In genomic region chr14:75456069-75457023, GRCh38 we compare ENCODE assay signal across 17 cellular contexts. TPM values are rescaled to one million over a fixed set of nuclear protein-coding genes. Genes with fewer than 3 reads are reported as not detected.
A peak's percentile ranks its signal among the peaks of the same experiment; 100 is the strongest.
DNase-seq lines count a peak whose midpoint lies in the region; ATAC-seq, FAIRE-seq and TF ChIP-seq lines count a peak whose summit lies in the region.
"Had no signal": no experiment of that assay in that cellular context is flagged by ENCODE, and none has a peak within 500 bp of the region (broad histone marks: within the 10 kb centered on the region; RNA-seq: fewer than 3 reads in every experiment).

No MANE protein-coding gene starts in this region.

- H3K36me3 ChIP-seq in skeletal muscle tissue (ENCODE audit: control insufficient read depth in 3 of 3, insufficient read depth in 3 of 3, low read length in 3 of 3) (peaks cover 0 to 4% (median under 1%) of the 10 kb centered on the region in 3 donors), A673 (ENCODE audit: insufficient read depth, low read length, poor library complexity, severe bottlenecking) (no peaks in the 10 kb centered on the region), hepatocyte (replicated peaks; ENCODE audit: insufficient read depth, low read depth) (no peaks in the 10 kb centered on the region)

- H3K27me3 Mint-ChIP-seq in WTC11 (ENCODE audit: low read depth), result no peaks in the 10 kb centered on the region
- no peaks in the 10 kb centered on the region for H3K27me3 Mint-ChIP-seq in mesothelial cell of epicardium (ENCODE audit: low read depth)

- H3K4me3 ChIP-seq in skeletal muscle tissue (ENCODE audit: low read length in 3 of 3), result no peak overlapping the region
- H3K4me3 ChIP-seq in A673 (ENCODE audit: low read depth, low read length, poor library complexity, severe bottlenecking), result no peak overlapping the region
- no peak overlapping the region for H3K4me3 ChIP-seq in hepatocyte
- H3K4me3 ChIP-seq: BLaER1 treated with 17β-estradiol and CSF1 and Interleukin-3, amounts not matched to agents 10 nM and 100 nM had no signal

- H3K27ac Mint-ChIP-seq in WTC11 (peak overlapping the region; percentile 69), mesothelial cell of epicardium (peak overlapping the region; percentile 98)

- no peak overlapping the region for H3K4me2 ChIP-seq in hepatocyte
- H3K4me2 ChIP-seq: BLaER1 treated with 17β-estradiol and CSF1 and Interleukin-3, amounts not matched to agents 10 nM and 100 nM had no signal

- H3K4me1 Mint-ChIP-seq in WTC11, result peaks cover 80% of the 10 kb centered on the region
- H3K4me1 Mint-ChIP-seq in mesothelial cell of epicardium, result peaks cover 74% of the 10 kb centered on the region

- H4K20me1 ChIP-seq in hepatocyte (ENCODE audit: insufficient read depth, poor library complexity, severe bottlenecking), result peaks cover 38% of the 10 kb centered on the region

- H3K9me2 ChIP-seq in hepatocyte (replicated peaks; ENCODE audit: insufficient read depth), result no peaks in the 10 kb centered on the region

- peaks cover 3% of the 10 kb centered on the region; the same call in 1 of the 2 replicates for H3K36me3 Mint-ChIP-seq in WTC11
- H3K36me3 Mint-ChIP-seq in mesothelial cell of epicardium, result peaks cover 10% of the 10 kb centered on the region

- H3K9me3 ChIP-seq in skeletal muscle tissue (ENCODE audit: control insufficient read depth in 3 of 3, low read length in 3 of 3), result no peaks in the 10 kb centered on the region
- no peaks in the 10 kb centered on the region for H3K9me3 ChIP-seq in A673 (ENCODE audit: low read depth, low read length, poor library complexity, severe bottlenecking)
- H3K9me3 ChIP-seq in hepatocyte (ENCODE audit: low read depth), result no peaks in the 10 kb centered on the region
- H3K9me3 ChIP-seq: BLaER1 treated with 17β-estradiol and CSF1 and Interleukin-3, amounts not matched to agents 10 nM and 100 nM had no signal

- H3K79me2 ChIP-seq in hepatocyte, result peaks cover 74% of the 10 kb centered on the region

- TF ChIP-seq CTCF in WTC11 (IDR thresholded peaks at IDR 0.05) (no peak), mesothelial cell of epicardium (IDR thresholded peaks at IDR 0.05; ENCODE audit: unreplicated experiment) (no peak), A673 (conservative IDR thresholded peaks at IDR 0.05; ENCODE audit: low read depth, low read length) (no peak), hepatocyte (IDR thresholded peaks at IDR 0.05; ENCODE audit: poor library complexity) (no peak)

- intact Hi-C loops in A673 (cut with micrococcal nuclease; ENCODE audit: unreplicated experiment), result no loop called here

- H2AFZ ChIP-seq in hepatocyte, result no peak overlapping the region

- H3K4me1 ChIP-seq in skeletal muscle tissue (ENCODE audit: control insufficient read depth in 3 of 3, insufficient read depth in 3 of 3, low read length in 3 of 3) (peaks cover 82 to 95% (median 86%) of the 10 kb centered on the region in 3 donors), A673 (ENCODE audit: insufficient read depth, low read length, poor library complexity, severe bottlenecking) (peaks cover 8% of the 10 kb centered on the region), hepatocyte (ENCODE audit: insufficient read depth) (peaks cover 48% of the 10 kb centered on the region)

- H3K27ac ChIP-seq in skeletal muscle tissue (ENCODE audit: low read depth, low read length) (peak overlapping the region; percentile 51), A673 (ENCODE audit: low read depth, low read length, poor library complexity, severe bottlenecking) (no peak overlapping the region), hepatocyte (no peak overlapping the region)
- H3K27ac ChIP-seq: epithelial cell of prostate had no signal

- no peak overlapping the region for H3K4me3 Mint-ChIP-seq in WTC11
- H3K4me3 Mint-ChIP-seq in mesothelial cell of epicardium, result no peak overlapping the region

- BruUV-seq in A673 (replicated peaks; lab: Mats Ljungman, UMichigan), result no TSS peak

- CTCF ChIA-PET in WTC11 (lab: Charles Lee) (interaction anchor here (0.5 to 3.1 kb wide), 5 partner anchors 33 to 201 kb away, joined by 3 to 18 read pairs (median 4); no protein-coding TSS in a partner anchor), A673 (lab: Charles Lee) (no interaction called here)

- H3K9me3 Mint-ChIP-seq in WTC11 (no peaks in the 10 kb centered on the region), mesothelial cell of epicardium (no peaks in the 10 kb centered on the region)

- POLR2A ChIA-PET in WTC11 (lab: Charles Lee) (interaction anchor here (0.7 kb wide), 1 partner anchor 27 kb away, joined by 3 read pairs; no protein-coding TSS in a partner anchor), A673 (lab: Charles Lee; ENCODE audit: low non-redundant PET) (no interaction called here)

- WGBS in hepatocyte (ENCODE audit: low lambda C conversion rate, missing lambda C conversion rate), result 83% methylated on average over 16 of the region's 16 CpGs

- peak overlapping the region; percentile 1 to 69 (median 46) for H3K9ac ChIP-seq in skeletal muscle tissue (ENCODE audit: low read depth in 1 of 3, low read length in 3 of 3)

- no peak for DNase-seq in HTR-8/SVneo (ENCODE audit: insufficient read length, low spot score)
- DNase-seq in WTC11 (ENCODE audit: low spot score), result no peak
- no peak for DNase-seq in mesothelial cell of epicardium (ENCODE audit: low spot score in 2 of 2, unreplicated experiment in 2 of 2)
- DNase-seq in A673 (ENCODE audit: low spot score), result no peak
- DNase-seq in hepatocyte (ENCODE audit: low spot score), result no peak
- DNase-seq in retina, result no peak
- DNase-seq: activated T-cell treated with anti-CD3 and anti-CD28 coated beads, Interleukin-2, amount 50 U/mL, for 48 hours; DMS79 treated with DMSO at 0.1 percent for 48 hours; glutamatergic neuron; kidney; NCI-H1105 treated with DMSO at 0.1 percent for 48 hours; NK-92 treated with Interleukin-12 subunit alpha and Interleukin-12 subunit beta, amount 100 ng/mL, for 24 hours; SIG-M5 had no signal

- FAIRE-seq in HTR-8/SVneo (lab: Jason Lieb, UNC), result peak; percentile 85
- FAIRE-seq: kidney had no signal

- H3K27me3 ChIP-seq in skeletal muscle tissue (ENCODE audit: control insufficient read depth in 3 of 3, insufficient read depth in 3 of 3, low read length in 3 of 3), result no peaks in the 10 kb centered on the region
- no peaks in the 10 kb centered on the region for H3K27me3 ChIP-seq in A673 (replicated peaks; ENCODE audit: insufficient read depth, low read depth, low read length, poor library complexity)
- no peaks in the 10 kb centered on the region for H3K27me3 ChIP-seq in hepatocyte
- H3K27me3 ChIP-seq: BLaER1 treated with 17β-estradiol and CSF1 and Interleukin-3, amounts not matched to agents 10 nM and 100 nM had no signal

- ATAC-seq in WTC11 (no peak), SK-N-SH treated with all-trans-retinoic acid at 6 μM for 48 hours (no peak)

TF ChIP-seq in SK-N-SH treated with all-trans-retinoic acid at 6 μM for 48 hours, 23 proteins besides CTCF, POLR2A, EP300 and RAD21 (continues in another document):
- no peak for TF ChIP-seq ISL1 (CRISPR knock-in tag; IDR thresholded peaks at IDR 0.05)
- no peak for TF ChIP-seq POU6F1 (CRISPR knock-in tag; IDR thresholded peaks at IDR 0.05; ENCODE audit: borderline replicate concordance, low read depth)
- TF ChIP-seq BACH2 (CRISPR knock-in tag; IDR thresholded peaks at IDR 0.05; ENCODE audit: borderline replicate concordance), result no peak
- no peak for TF ChIP-seq ZFP3 (CRISPR knock-in tag; IDR thresholded peaks at IDR 0.05)
- TF ChIP-seq, protein P1, sequence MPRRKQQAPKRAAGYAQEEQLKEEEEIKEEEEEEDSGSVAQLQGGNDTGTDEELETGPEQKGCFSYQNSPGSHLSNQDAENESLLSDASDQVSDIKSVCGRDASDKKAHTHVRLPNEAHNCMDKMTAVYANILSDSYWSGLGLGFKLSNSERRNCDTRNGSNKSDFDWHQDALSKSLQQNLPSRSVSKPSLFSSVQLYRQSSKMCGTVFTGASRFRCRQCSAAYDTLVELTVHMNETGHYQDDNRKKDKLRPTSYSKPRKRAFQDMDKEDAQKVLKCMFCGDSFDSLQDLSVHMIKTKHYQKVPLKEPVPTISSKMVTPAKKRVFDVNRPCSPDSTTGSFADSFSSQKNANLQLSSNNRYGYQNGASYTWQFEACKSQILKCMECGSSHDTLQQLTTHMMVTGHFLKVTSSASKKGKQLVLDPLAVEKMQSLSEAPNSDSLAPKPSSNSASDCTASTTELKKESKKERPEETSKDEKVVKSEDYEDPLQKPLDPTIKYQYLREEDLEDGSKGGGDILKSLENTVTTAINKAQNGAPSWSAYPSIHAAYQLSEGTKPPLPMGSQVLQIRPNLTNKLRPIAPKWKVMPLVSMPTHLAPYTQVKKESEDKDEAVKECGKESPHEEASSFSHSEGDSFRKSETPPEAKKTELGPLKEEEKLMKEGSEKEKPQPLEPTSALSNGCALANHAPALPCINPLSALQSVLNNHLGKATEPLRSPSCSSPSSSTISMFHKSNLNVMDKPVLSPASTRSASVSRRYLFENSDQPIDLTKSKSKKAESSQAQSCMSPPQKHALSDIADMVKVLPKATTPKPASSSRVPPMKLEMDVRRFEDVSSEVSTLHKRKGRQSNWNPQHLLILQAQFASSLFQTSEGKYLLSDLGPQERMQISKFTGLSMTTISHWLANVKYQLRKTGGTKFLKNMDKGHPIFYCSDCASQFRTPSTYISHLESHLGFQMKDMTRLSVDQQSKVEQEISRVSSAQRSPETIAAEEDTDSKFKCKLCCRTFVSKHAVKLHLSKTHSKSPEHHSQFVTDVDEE (CRISPR knock-in tag; IDR thresholded peaks at IDR 0.05), result no peak
- TF ChIP-seq ZC3H10 (CRISPR knock-in tag; IDR thresholded peaks at IDR 0.05), result no peak
- TF ChIP-seq TOX (CRISPR knock-in tag; IDR thresholded peaks at IDR 0.05; ENCODE audit: borderline replicate concordance), result no peak

RNA-seq across cellular contexts. Expression of gene JDP2, which starts 28.5 kb away (rescaled TPM):
- 17.9 to 23.3 TPM (median 21.8 TPM) in 3 replicates for total RNA-seq in WTC11 (2021)
- 43.4 to 51.1 TPM (median 44.4 TPM) in 3 replicates for total RNA-seq in mesothelial cell of epicardium
- total RNA-seq in skeletal muscle tissue, result 24.5 TPM
- total RNA-seq in A673 (2021), result 5.9 and 10.7 TPM in 2 replicates
- 68.9 and 89.0 TPM in 2 replicates for total RNA-seq in hepatocyte
- 79.9 and 85.4 TPM in 2 replicates for polyA plus RNA-seq in hepatocyte
